8 cellular contexts compared by ENCODE assay signal in the genomic region with DNA sequence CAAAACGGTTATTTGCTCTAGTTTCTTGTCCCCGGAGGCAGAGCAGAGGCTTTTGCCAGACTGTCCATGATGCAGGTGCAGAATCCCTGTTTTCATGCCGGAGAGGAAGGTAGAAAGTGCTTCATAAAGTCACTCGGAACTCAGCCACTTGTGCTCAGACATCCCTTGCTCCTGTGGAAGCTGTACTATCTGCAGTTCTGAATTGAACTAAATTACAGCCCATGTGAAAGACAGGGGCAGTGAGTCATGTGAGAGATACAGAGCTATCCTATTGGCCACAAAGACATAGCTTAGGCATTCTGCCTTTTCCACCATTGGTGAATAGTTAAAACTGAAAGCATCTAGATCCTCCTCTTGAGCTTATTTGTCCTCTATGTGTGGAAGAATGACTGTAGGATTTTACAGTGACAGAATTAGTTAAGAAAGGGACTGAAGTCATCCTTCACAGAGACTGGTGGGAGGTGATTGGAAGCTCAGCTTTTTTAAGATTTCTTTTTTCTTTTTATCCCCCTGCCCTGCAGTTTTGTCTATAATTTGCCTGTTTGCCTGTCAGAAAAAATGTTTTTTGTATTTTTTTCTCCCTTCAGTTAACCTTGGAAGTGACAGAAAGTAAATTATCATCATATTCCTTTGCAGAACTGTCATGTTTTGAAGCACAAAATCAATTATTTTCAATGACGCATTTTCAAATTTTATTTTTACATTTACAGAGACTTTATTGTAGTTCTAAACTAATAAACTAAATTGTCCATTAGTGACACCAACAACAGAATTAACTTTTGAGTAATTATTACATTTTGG.
DNase-seq lines count a peak whose midpoint lies in the region; ATAC-seq lines count a peak whose summit lies in the region.

No MANE protein-coding gene starts in this region.

- in situ Hi-C loops in G401 (cut with HindIII; ENCODE audit: low sequenced_read_pairs): no loop called here

- intact Hi-C loops in cardiac septum (cut with DNase I): no loop called here

- DNase-seq in G401 (ENCODE audit: low spot score): peak; percentile 96
- peak in 56 of 76 experiments; percentile 2 to 88 (median 63) for DNase-seq in HUDEP-2 (lab: John Stamatoyannopoulos, UW; ENCODE audit: unreplicated experiment in 76 of 76)
- DNase-seq in OCI-M2 (lab: John Stamatoyannopoulos, UW; ENCODE audit: unreplicated experiment): peak; percentile 50
- DNase-seq in amniotic stem cell (lab: John Stamatoyannopoulos, UW): peak; percentile 85
- peak; percentile 76 for DNase-seq in cardiac septum (ENCODE audit: low spot score)
- DNase-seq in pons (ENCODE audit: low spot score): peak; percentile 100
- no peak for DNase-seq in SKM-1 treated with dmso at 0.1 percent for 144 hours (lab: John Stamatoyannopoulos, UW; ENCODE audit: unreplicated experiment)

- peak; percentile 91 for ATAC-seq in GM21528 (IDR thresholded peaks at IDR 0.05; ENCODE audit: low FRiP score, unreplicated experiment)
